Comparison of ENCODE assay signal across 8 cellular contexts in the genomic region with DNA sequence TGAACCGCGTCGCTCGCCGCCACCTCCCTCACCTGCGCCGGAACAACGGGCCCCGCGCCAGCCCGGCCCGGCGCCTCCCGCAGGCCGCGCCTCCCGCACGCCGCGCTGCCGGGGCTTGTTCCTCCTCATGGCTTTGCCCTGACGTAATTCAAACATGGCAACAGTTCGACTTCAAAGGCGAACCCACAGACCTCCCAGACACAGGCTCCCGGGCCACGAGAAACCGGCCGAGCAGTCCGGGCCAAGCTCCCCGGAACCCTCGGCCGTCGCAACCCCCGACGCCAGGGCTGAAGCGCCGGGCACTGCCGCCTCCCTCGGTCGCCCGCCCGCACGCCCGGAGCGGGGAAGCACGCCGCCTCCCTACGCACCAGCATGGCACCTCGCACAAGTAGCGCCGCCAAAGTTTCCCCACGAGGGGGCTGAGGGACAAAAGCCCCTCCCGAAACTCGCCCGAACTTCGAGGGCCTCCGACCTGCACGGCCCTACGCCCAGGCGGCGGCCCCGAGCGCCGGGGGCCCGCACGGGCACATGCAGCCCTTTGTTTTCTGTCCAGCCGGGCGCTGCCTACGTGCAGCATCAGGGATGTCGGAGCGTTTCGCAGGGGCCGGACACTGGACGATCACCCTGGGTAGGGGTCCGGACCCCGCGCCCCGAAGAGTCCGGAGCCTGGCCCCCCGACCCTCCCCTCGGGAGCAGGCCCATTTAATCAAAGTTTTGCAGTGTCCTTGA. TPM values are rescaled to one million over a fixed set of nuclear protein-coding genes. Genes with fewer than 3 reads are reported as not detected.
A peak's percentile ranks its signal among the peaks of the same experiment; 100 is the strongest.
DNase-seq lines count a peak whose midpoint lies in the region; ATAC-seq lines count a peak whose summit lies in the region.

No MANE protein-coding gene starts in this region.

- no peaks in the 10 kb centered on the region for H3K79me1 ChIP-seq in mesendoderm (ENCODE audit: low read length)

- peak overlapping the region; percentile 93 for H3K4ac ChIP-seq in mesendoderm (ENCODE audit: low read depth, low read length)

- ATAC-seq in HG02938 (IDR thresholded peaks at IDR 0.05; ENCODE audit: unreplicated experiment), result peak; percentile 28
- peak; percentile 63 for ATAC-seq in activated CD8-positive, alpha-beta T cell treated with anti-CD3 and anti-CD28 coated beads, Interleukin-2, amount 10 ng/mL, durations not matched to agents 7 days and 5 days

- WGBS in mesendoderm (ENCODE audit: extremely low coverage, insufficient coverage, low lambda C conversion rate), result no CpG with 5 or more reads among the region's 81 CpGs

- H3K27ac Mint-ChIP-seq in activated CD8-positive, alpha-beta T cell treated with anti-CD3 and anti-CD28 coated beads, Interleukin-2, amount 10 ng/mL, durations not matched to agents 7 days and 5 days, result peak overlapping the region; percentile 99

- no peak overlapping the region for H4K5ac ChIP-seq in mesendoderm (ENCODE audit: low read length)

- peaks cover 63% of the 10 kb centered on the region for H3K79me2 ChIP-seq in mesendoderm (ENCODE audit: control insufficient read depth, insufficient read depth, low read length)

- peak; percentile 68 for DNase-seq in NCI-H748 (lab: John Stamatoyannopoulos, UW; ENCODE audit: unreplicated experiment)
- no peak for DNase-seq in NCI-H748 treated with DMSO at 0.1 percent for 48 hours (lab: John Stamatoyannopoulos, UW)
- DNase-seq in NCI-H460 (ENCODE audit: extremely low read depth, low read depth), result peak; percentile 50
- peak; percentile 83 for DNase-seq in activated CD8-positive, alpha-beta T cell treated with anti-CD3 and anti-CD28 coated beads, Interleukin-2, amount 10 ng/mL, durations not matched to agents 7 days and 5 days
- DNase-seq in effector CD8-positive, alpha-beta T cell (lab: John Stamatoyannopoulos, UW), result peak; percentile 69
- peak; percentile 90 for DNase-seq in mesendoderm
- peak; percentile 31 for DNase-seq in stimulated activated CD8-positive, alpha-beta memory T cell treated with anti-CD3 and anti-CD28 coated beads, Interleukin-15, amount 100 ng/mL, for 1 hour (ENCODE audit: low read depth)

- H2AK5ac ChIP-seq in mesendoderm (ENCODE audit: low read length), result no peak overlapping the region

- no peaks in the 10 kb centered on the region for H3K27me3 Mint-ChIP-seq in activated CD8-positive, alpha-beta T cell treated with anti-CD3 and anti-CD28 coated beads, Interleukin-2, amount 10 ng/mL, durations not matched to agents 7 days and 5 days (ENCODE audit: low read depth)

- peak overlapping the region; percentile 99 for H3K56ac ChIP-seq in mesendoderm (ENCODE audit: low read length)

- H3K27ac ChIP-seq in mesendoderm (ENCODE audit: low read depth, low read length), result peak overlapping the region; percentile 95

- H3K4me3 ChIP-seq in mesendoderm (ENCODE audit: low read length), result peak overlapping the region; percentile 95

- peak overlapping the region; percentile 98 for H3K9ac ChIP-seq in mesendoderm (ENCODE audit: low read length)

- H4K8ac ChIP-seq in mesendoderm (ENCODE audit: low read depth, low read length), result peak overlapping the region; percentile 77

- peak overlapping the region; percentile 50 for H2BK120ac ChIP-seq in mesendoderm (ENCODE audit: low read depth, low read length)

- H3K36me3 Mint-ChIP-seq in activated CD8-positive, alpha-beta T cell treated with anti-CD3 and anti-CD28 coated beads, Interleukin-2, amount 10 ng/mL, durations not matched to agents 7 days and 5 days (ENCODE audit: low read depth), result peaks cover 12% of the 10 kb centered on the region

- peaks cover 46% of the 10 kb centered on the region for H3K4me1 Mint-ChIP-seq in activated CD8-positive, alpha-beta T cell treated with anti-CD3 and anti-CD28 coated beads, Interleukin-2, amount 10 ng/mL, durations not matched to agents 7 days and 5 days (ENCODE audit: low read depth)

- H3K18ac ChIP-seq in mesendoderm (ENCODE audit: low read length), result peak overlapping the region; percentile 83

- no peaks in the 10 kb centered on the region for H3K27me3 ChIP-seq in mesendoderm (ENCODE audit: insufficient read depth, low read length, poor library complexity)

- POLR2A ChIA-PET in activated CD8-positive, alpha-beta T cell treated with anti-CD3 and anti-CD28 coated beads, Interleukin-2, amount 10 ng/mL, durations not matched to agents 7 days and 5 days (lab: Charles Lee), result interaction anchor here (0.6 to 1.5 kb wide), 3 partner anchors 13 to 289 kb away, joined by 3 to 5 read pairs (median 3); no protein-coding TSS in a partner anchor

- CTCF ChIA-PET in activated CD8-positive, alpha-beta T cell treated with anti-CD3 and anti-CD28 coated beads, Interleukin-2, amount 10 ng/mL, durations not matched to agents 7 days and 5 days (lab: Charles Lee), result no interaction called here

- H3K23ac ChIP-seq in mesendoderm (ENCODE audit: low read length), result peak overlapping the region; percentile 86

- H3K4me3 Mint-ChIP-seq in activated CD8-positive, alpha-beta T cell treated with anti-CD3 and anti-CD28 coated beads, Interleukin-2, amount 10 ng/mL, durations not matched to agents 7 days and 5 days, result peak overlapping the region; percentile 98

- peak overlapping the region; percentile 58 for H3K4me2 ChIP-seq in mesendoderm (ENCODE audit: low read length)

- peak overlapping the region; percentile 90 for H2BK5ac ChIP-seq in mesendoderm (ENCODE audit: low read length)

- H3K36me3 ChIP-seq in mesendoderm (ENCODE audit: control insufficient read depth, insufficient read depth, low read length), result no peaks in the 10 kb centered on the region

- no peak overlapping the region for H2BK15ac ChIP-seq in mesendoderm (replicated peaks; ENCODE audit: low read depth)

- H3K4me1 ChIP-seq in mesendoderm (ENCODE audit: control insufficient read depth, low read depth, low read length), result peaks cover 8% of the 10 kb centered on the region

- no peaks in the 10 kb centered on the region for H3K9me3 Mint-ChIP-seq in activated CD8-positive, alpha-beta T cell treated with anti-CD3 and anti-CD28 coated beads, Interleukin-2, amount 10 ng/mL, durations not matched to agents 7 days and 5 days (ENCODE audit: insufficient read depth)

RNA-seq across cellular contexts. Expression of gene SINHCAF, which starts 1.7 kb away (rescaled TPM):
- total RNA-seq in NCI-H460 (2014; rRNA removed; shearing (Covaris generic)), result 101 and 105 TPM in 2 replicates
- polyA plus RNA-seq in NCI-H460 (2014; cell fraction: nucleus; rRNA removed), result 51.7 and 98.0 TPM in 2 replicates
- total RNA-seq in activated CD8-positive, alpha-beta T cell treated with anti-CD3 and anti-CD28 coated beads, Interleukin-2, amount 10 ng/mL, durations not matched to agents 7 days and 5 days, result 10 to 100 TPM; 81.9 to 98.0 TPM
- 320 TPM for polyA plus RNA-seq in mesendoderm (2013, experiment 1 of 2)
- 315 TPM for polyA plus RNA-seq in mesendoderm (2013, experiment 2 of 2)
